Comparison of ENCODE assay signal across 2 cellular contexts in the genomic region with DNA sequence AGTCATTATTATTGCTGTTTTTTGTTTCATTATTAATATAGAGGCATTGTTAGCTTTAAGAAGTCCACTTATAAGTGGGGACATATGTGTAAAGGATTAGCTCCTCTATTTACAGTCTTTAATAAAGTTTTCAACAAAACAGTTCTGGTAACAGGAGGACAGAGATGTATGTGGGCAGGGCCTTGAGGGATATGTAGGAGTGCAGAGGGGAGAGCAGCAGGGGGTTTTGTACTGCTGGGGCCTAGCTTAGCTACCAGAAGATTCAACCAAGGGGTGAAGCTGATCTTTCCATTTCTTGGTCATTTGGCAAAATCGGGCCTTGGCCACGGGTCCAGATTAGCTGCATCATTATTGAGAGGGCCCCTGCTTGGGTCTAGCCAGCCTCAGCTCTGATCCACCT.
TF ChIP-seq lines count a peak whose summit lies in the region.

No MANE protein-coding gene starts in this region.

TF ChIP-seq in SK-N-SH, 30 proteins besides CTCF, POLR2A, EP300 and RAD21 (continued from another document):
- TF ChIP-seq NFIC (IDR thresholded peaks at IDR 0.05; ENCODE audit: borderline replicate concordance) (no peak), TCF12 (IDR thresholded peaks at IDR 0.05) (no peak), TEAD4 (IDR thresholded peaks at IDR 0.05; ENCODE audit: borderline replicate concordance, insufficient read depth) (no peak), MXI1 (IDR thresholded peaks at IDR 0.05; ENCODE audit: low read depth, low read length) (no peak), RFX5 (IDR thresholded peaks at IDR 0.05; ENCODE audit: low read length) (no peak), JUND (IDR thresholded peaks at IDR 0.05) (no peak), ELF1 (IDR thresholded peaks at IDR 0.05) (no peak), YY1 (IDR thresholded peaks at IDR 0.05; ENCODE audit: low read depth) (no peak)
- TF ChIP-seq, protein P1, sequence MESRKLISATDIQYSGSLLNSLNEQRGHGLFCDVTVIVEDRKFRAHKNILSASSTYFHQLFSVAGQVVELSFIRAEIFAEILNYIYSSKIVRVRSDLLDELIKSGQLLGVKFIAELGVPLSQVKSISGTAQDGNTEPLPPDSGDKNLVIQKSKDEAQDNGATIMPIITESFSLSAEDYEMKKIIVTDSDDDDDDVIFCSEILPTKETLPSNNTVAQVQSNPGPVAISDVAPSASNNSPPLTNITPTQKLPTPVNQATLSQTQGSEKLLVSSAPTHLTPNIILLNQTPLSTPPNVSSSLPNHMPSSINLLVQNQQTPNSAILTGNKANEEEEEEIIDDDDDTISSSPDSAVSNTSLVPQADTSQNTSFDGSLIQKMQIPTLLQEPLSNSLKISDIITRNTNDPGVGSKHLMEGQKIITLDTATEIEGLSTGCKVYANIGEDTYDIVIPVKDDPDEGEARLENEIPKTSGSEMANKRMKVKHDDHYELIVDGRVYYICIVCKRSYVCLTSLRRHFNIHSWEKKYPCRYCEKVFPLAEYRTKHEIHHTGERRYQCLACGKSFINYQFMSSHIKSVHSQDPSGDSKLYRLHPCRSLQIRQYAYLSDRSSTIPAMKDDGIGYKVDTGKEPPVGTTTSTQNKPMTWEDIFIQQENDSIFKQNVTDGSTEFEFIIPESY (IDR thresholded peaks at IDR 0.05; ENCODE audit: borderline replicate concordance, low read depth), result no peak

TF ChIP-seq in GM23338, 12 proteins besides CTCF, POLR2A, EP300 and RAD21 (continued from another document):
- TF ChIP-seq, protein P2, sequence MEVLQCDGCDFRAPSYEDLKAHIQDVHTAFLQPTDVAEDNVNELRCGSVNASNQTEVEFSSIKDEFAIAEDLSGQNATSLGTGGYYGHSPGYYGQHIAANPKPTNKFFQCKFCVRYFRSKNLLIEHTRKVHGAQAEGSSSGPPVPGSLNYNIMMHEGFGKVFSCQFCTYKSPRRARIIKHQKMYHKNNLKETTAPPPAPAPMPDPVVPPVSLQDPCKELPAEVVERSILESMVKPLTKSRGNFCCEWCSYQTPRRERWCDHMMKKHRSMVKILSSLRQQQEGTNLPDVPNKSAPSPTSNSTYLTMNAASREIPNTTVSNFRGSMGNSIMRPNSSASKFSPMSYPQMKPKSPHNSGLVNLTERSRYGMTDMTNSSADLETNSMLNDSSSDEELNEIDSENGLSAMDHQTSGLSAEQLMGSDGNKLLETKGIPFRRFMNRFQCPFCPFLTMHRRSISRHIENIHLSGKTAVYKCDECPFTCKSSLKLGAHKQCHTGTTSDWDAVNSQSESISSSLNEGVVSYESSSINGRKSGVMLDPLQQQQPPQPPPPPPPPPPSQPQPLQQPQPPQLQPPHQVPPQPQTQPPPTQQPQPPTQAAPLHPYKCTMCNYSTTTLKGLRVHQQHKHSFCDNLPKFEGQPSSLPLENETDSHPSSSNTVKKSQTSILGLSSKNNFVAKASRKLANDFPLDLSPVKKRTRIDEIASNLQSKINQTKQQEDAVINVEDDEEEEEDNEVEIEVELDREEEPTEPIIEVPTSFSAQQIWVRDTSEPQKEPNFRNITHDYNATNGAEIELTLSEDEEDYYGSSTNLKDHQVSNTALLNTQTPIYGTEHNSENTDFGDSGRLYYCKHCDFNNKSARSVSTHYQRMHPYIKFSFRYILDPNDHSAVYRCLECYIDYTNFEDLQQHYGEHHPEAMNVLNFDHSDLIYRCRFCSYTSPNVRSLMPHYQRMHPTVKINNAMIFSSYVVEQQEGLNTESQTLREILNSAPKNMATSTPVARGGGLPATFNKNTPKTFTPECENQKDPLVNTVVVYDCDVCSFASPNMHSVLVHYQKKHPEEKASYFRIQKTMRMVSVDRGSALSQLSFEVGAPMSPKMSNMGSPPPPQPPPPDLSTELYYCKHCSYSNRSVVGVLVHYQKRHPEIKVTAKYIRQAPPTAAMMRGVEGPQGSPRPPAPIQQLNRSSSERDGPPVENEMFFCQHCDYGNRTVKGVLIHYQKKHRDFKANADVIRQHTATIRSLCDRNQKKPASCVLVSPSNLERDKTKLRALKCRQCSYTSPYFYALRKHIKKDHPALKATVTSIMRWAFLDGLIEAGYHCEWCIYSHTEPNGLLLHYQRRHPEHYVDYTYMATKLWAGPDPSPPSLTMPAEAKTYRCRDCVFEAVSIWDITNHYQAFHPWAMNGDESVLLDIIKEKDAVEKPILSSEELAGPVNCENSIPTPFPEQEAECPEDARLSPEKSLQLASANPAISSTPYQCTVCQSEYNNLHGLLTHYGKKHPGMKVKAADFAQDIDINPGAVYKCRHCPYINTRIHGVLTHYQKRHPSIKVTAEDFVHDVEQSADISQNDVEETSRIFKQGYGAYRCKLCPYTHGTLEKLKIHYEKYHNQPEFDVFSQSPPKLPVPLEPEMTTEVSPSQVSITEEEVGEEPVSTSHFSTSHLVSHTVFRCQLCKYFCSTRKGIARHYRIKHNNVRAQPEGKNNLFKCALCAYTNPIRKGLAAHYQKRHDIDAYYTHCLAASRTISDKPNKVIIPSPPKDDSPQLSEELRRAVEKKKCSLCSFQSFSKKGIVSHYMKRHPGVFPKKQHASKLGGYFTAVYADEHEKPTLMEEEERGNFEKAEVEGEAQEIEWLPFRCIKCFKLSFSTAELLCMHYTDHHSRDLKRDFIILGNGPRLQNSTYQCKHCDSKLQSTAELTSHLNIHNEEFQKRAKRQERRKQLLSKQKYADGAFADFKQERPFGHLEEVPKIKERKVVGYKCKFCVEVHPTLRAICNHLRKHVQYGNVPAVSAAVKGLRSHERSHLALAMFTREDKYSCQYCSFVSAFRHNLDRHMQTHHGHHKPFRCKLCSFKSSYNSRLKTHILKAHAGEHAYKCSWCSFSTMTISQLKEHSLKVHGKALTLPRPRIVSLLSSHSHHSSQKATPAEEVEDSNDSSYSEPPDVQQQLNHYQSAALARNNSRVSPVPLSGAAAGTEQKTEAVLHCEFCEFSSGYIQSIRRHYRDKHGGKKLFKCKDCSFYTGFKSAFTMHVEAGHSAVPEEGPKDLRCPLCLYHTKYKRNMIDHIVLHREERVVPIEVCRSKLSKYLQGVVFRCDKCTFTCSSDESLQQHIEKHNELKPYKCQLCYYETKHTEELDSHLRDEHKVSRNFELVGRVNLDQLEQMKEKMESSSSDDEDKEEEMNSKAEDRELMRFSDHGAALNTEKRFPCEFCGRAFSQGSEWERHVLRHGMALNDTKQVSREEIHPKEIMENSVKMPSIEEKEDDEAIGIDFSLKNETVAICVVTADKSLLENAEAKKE (CRISPR knock-in tag; IDR thresholded peaks at IDR 0.05), result no peak
- TF ChIP-seq, protein P3, sequence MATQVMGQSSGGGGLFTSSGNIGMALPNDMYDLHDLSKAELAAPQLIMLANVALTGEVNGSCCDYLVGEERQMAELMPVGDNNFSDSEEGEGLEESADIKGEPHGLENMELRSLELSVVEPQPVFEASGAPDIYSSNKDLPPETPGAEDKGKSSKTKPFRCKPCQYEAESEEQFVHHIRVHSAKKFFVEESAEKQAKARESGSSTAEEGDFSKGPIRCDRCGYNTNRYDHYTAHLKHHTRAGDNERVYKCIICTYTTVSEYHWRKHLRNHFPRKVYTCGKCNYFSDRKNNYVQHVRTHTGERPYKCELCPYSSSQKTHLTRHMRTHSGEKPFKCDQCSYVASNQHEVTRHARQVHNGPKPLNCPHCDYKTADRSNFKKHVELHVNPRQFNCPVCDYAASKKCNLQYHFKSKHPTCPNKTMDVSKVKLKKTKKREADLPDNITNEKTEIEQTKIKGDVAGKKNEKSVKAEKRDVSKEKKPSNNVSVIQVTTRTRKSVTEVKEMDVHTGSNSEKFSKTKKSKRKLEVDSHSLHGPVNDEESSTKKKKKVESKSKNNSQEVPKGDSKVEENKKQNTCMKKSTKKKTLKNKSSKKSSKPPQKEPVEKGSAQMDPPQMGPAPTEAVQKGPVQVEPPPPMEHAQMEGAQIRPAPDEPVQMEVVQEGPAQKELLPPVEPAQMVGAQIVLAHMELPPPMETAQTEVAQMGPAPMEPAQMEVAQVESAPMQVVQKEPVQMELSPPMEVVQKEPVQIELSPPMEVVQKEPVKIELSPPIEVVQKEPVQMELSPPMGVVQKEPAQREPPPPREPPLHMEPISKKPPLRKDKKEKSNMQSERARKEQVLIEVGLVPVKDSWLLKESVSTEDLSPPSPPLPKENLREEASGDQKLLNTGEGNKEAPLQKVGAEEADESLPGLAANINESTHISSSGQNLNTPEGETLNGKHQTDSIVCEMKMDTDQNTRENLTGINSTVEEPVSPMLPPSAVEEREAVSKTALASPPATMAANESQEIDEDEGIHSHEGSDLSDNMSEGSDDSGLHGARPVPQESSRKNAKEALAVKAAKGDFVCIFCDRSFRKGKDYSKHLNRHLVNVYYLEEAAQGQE (IDR thresholded peaks at IDR 0.05; ENCODE audit: unreplicated experiment), result no peak
- TF ChIP-seq JUNB (IDR thresholded peaks at IDR 0.05; ENCODE audit: unreplicated experiment) (no peak), ZNF114 (CRISPR knock-in tag; IDR thresholded peaks at IDR 0.05) (no peak), ZNF331 (CRISPR knock-in tag; IDR thresholded peaks at IDR 0.05; ENCODE audit: low read depth) (no peak), STAT1 (IDR thresholded peaks at IDR 0.05; ENCODE audit: unreplicated experiment) (no peak)
- TF ChIP-seq, protein P4, sequence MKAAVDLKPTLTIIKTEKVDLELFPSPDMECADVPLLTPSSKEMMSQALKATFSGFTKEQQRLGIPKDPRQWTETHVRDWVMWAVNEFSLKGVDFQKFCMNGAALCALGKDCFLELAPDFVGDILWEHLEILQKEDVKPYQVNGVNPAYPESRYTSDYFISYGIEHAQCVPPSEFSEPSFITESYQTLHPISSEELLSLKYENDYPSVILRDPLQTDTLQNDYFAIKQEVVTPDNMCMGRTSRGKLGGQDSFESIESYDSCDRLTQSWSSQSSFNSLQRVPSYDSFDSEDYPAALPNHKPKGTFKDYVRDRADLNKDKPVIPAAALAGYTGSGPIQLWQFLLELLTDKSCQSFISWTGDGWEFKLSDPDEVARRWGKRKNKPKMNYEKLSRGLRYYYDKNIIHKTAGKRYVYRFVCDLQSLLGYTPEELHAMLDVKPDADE (IDR thresholded peaks at IDR 0.05), result no peak
